In the genomic region with DNA sequence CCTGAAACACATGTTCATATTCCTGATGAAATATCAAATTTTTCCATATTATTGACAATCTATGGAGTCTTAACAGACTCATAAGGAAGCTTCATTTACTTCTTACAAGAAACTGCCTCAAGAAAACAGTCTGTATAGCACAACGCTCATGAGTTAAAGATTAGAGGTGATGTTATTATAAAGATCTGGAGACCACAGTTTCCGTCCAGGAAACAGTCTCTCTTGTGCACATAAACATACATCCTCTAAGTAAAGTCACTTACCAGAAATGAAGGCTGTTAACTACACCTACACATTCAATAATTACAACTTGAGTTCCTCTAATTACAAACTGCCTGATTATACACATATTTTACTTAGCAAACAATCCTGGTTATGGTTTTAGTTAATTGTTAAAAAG, we compare ENCODE assay signal across 13 cellular contexts.
DNase-seq lines count a peak whose midpoint lies in the region; ATAC-seq and TF ChIP-seq lines count a peak whose summit lies in the region.
"Had no signal": no experiment of that assay in that cellular context is flagged by ENCODE, and none has a peak within 500 bp of the region (broad histone marks: within the 10 kb centered on the region; RNA-seq: fewer than 3 reads in every experiment).

No MANE protein-coding gene starts in this region.

- peak overlapping the region; percentile 97 for H3K27ac Mint-ChIP-seq in activated naive CD8-positive, alpha-beta T cell
- peak overlapping the region; percentile 91 to 98 for H3K27ac Mint-ChIP-seq in natural killer cell treated with Interleukin-12 subunit alpha and Interleukin-12 subunit beta and Interleukin-15 and Interleukin-18, amount 100 ng/mL, for 72 hours
- no peak overlapping the region for H3K27ac Mint-ChIP-seq in Caco-2 (ENCODE audit: unreplicated experiment)

- no peak for DNase-seq in natural killer cell treated with Interleukin-12 subunit alpha and Interleukin-12 subunit beta and Interleukin-15 and Interleukin-18, amount 100 ng/mL, for 72 hours (ENCODE audit: low spot score)
- no peak for DNase-seq in Caco-2
- DNase-seq in colonic mucosa: no peak
- DNase-seq: brain microvascular endothelial cell; hippocampal formation; NCI-H2107; stimulated activated CD4-positive, alpha-beta T cell treated with anti-CD3 and anti-CD28 coated beads, Interleukin-4, amount 100 ng/mL, for 4 hours had no signal

- ATAC-seq in GM18508 (IDR thresholded peaks at IDR 0.05; ENCODE audit: insufficient read depth, unreplicated experiment) (peak; percentile 74), HG03354 (IDR thresholded peaks at IDR 0.05; ENCODE audit: poor library complexity, severe bottlenecking, unreplicated experiment) (peak; percentile 88), GM19351 (IDR thresholded peaks at IDR 0.05; ENCODE audit: unreplicated experiment) (no peak)
- ATAC-seq in natural killer cell treated with Interleukin-12 subunit alpha and Interleukin-12 subunit beta and Interleukin-15 and Interleukin-18, amount 100 ng/mL, for 72 hours: peak; percentile 61 to 88
- ATAC-seq: HCT116 had no signal

- H3K27ac ChIP-seq in colonic mucosa: no peak overlapping the region
- H3K27ac ChIP-seq: brain microvascular endothelial cell, epithelial cell of prostate had no signal

- POLR2A ChIA-PET in Caco-2 (lab: Charles Lee): no interaction called here

- CTCF ChIA-PET in Caco-2 (lab: Charles Lee): no interaction called here

- peak overlapping the region; percentile 94 for H3K4me3 Mint-ChIP-seq in activated naive CD8-positive, alpha-beta T cell
- peak overlapping the region; percentile 83 for H3K4me3 Mint-ChIP-seq in natural killer cell treated with Interleukin-12 subunit alpha and Interleukin-12 subunit beta and Interleukin-15 and Interleukin-18, amount 100 ng/mL, for 72 hours
- no peak overlapping the region for H3K4me3 Mint-ChIP-seq in Caco-2 (ENCODE audit: unreplicated experiment)

- H3K4me1 ChIP-seq in Caco-2: no peaks in the 10 kb centered on the region
- no peaks in the 10 kb centered on the region for H3K4me1 ChIP-seq in colonic mucosa

- no TSS peak for BruUV-seq in Caco-2 (replicated peaks; lab: Mats Ljungman, UMichigan)

- H3K9me3 ChIP-seq in Caco-2 (no peaks in the 10 kb centered on the region; the same call in 1 of the 2 replicates), colonic mucosa (no peaks in the 10 kb centered on the region)

- peaks cover 80% of the 10 kb centered on the region for H3K4me1 Mint-ChIP-seq in activated naive CD8-positive, alpha-beta T cell (ENCODE audit: low read depth)
- peaks cover 35 to 48% of the 10 kb centered on the region in 2 donors for H3K4me1 Mint-ChIP-seq in natural killer cell treated with Interleukin-12 subunit alpha and Interleukin-12 subunit beta and Interleukin-15 and Interleukin-18, amount 100 ng/mL, for 72 hours (ENCODE audit: low read depth in 2 of 2)
- no peaks in the 10 kb centered on the region for H3K4me1 Mint-ChIP-seq in Caco-2 (ENCODE audit: low read depth, unreplicated experiment)

- H3K36me3 Mint-ChIP-seq in activated naive CD8-positive, alpha-beta T cell: peaks cover 19% of the 10 kb centered on the region
- peaks cover 21% of the 10 kb centered on the region for H3K36me3 Mint-ChIP-seq in natural killer cell treated with Interleukin-12 subunit alpha and Interleukin-12 subunit beta and Interleukin-15 and Interleukin-18, amount 100 ng/mL, for 72 hours
- H3K36me3 Mint-ChIP-seq in Caco-2 (ENCODE audit: insufficient read depth, unreplicated experiment): peaks cover 16% of the 10 kb centered on the region

- H3K9ac ChIP-seq in colonic mucosa (ENCODE audit: low read depth in 2 of 2, low read length in 2 of 2): no peak overlapping the region

- peaks cover 6% of the 10 kb centered on the region for H3K9me3 Mint-ChIP-seq in activated naive CD8-positive, alpha-beta T cell (ENCODE audit: low read depth)
- H3K9me3 Mint-ChIP-seq in natural killer cell treated with Interleukin-12 subunit alpha and Interleukin-12 subunit beta and Interleukin-15 and Interleukin-18, amount 100 ng/mL, for 72 hours: no peaks in the 10 kb centered on the region
- no peaks in the 10 kb centered on the region for H3K9me3 Mint-ChIP-seq in Caco-2 (ENCODE audit: unreplicated experiment)

- H3K27me3 ChIP-seq in Caco-2 (replicated peaks; ENCODE audit: control insufficient read depth, insufficient read depth, low read length) (no peaks in the 10 kb centered on the region), colonic mucosa (no peaks in the 10 kb centered on the region)
- H3K27me3 ChIP-seq: brain microvascular endothelial cell had no signal

- intact Hi-C loops in Caco-2 (cut with micrococcal nuclease; ENCODE audit: unreplicated experiment) (no loop called here), colonic mucosa (cut with DNase I) (no loop called here)

- TF ChIP-seq CTCF in Caco-2 (IDR thresholded peaks at IDR 0.05; ENCODE audit: insufficient read depth in 1 of 2, low read depth in 1 of 2, low read length in 1 of 2, severe bottlenecking in 1 of 2, unreplicated experiment in 1 of 2): no peak
- TF ChIP-seq CTCF in colonic mucosa (IDR thresholded peaks at IDR 0.05): no peak

- H3K4me3 ChIP-seq in Caco-2 (ENCODE audit: low read depth, low read length) (no peak overlapping the region), colonic mucosa (no peak overlapping the region)

- H3K27me3 Mint-ChIP-seq in activated naive CD8-positive, alpha-beta T cell: no peaks in the 10 kb centered on the region
- no peaks in the 10 kb centered on the region for H3K27me3 Mint-ChIP-seq in natural killer cell treated with Interleukin-12 subunit alpha and Interleukin-12 subunit beta and Interleukin-15 and Interleukin-18, amount 100 ng/mL, for 72 hours
- no peaks in the 10 kb centered on the region for H3K27me3 Mint-ChIP-seq in Caco-2 (ENCODE audit: insufficient read depth, unreplicated experiment)

- H3K36me3 ChIP-seq in Caco-2 (ENCODE audit: control insufficient read depth, insufficient read depth, low read length) (no peaks in the 10 kb centered on the region), colonic mucosa (no peaks in the 10 kb centered on the region)
- H3K36me3 ChIP-seq: brain microvascular endothelial cell had no signal
